18 cellular contexts compared by ENCODE assay signal in the genomic region with DNA sequence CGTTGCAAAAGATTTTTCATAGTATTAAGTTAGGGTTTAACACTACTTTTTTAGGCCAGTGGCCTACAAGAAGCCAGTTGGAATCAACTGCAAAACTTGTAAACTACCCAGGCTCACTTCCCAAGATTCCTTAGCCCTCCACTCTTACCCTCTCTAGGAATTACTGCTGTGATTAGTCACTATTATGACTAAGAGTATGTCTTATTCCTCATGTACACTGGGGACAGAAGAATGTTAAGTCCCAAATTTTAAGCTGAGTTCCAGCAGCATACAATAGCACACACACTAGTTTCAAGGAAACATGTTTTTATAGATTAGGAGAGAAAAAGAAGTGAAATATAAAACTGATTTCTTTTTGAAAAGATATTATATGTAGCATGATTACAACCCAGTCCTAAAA. TPM values are rescaled to one million over a fixed set of nuclear protein-coding genes. Genes with fewer than 3 reads are reported as not detected.
A peak's percentile ranks its signal among the peaks of the same experiment; 100 is the strongest.
DNase-seq lines count a peak whose midpoint lies in the region; ATAC-seq, FAIRE-seq and TF ChIP-seq lines count a peak whose summit lies in the region.
"Had no signal": no experiment of that assay in that cellular context is flagged by ENCODE, and none has a peak within 500 bp of the region (broad histone marks: within the 10 kb centered on the region; RNA-seq: fewer than 3 reads in every experiment).

No MANE protein-coding gene starts in this region.

- no peaks in the 10 kb centered on the region; a peak in 2 of 5 replicates for H3K4me1 ChIP-seq in K562 (replicated peaks in 1 of 2; ENCODE audit: control insufficient read depth in 2 of 2, insufficient read depth in 2 of 2, low read length in 2 of 2)
- H3K4me1 ChIP-seq in effector memory CD4-positive, alpha-beta T cell (ENCODE audit: control insufficient read depth, insufficient read depth, low read length, poor library complexity, severe bottlenecking): no peaks in the 10 kb centered on the region

- WGBS in K562 (ENCODE audit: insufficient coverage, low coverage, missing lambda C conversion rate): 6% methylated on average over 1 of the region's 1 CpG

- no peaks in the 10 kb centered on the region for H3K9me1 ChIP-seq in K562 (ENCODE audit: control insufficient read depth, insufficient read depth, low read length)

- H3K36me3 ChIP-seq in K562 (ENCODE audit: control insufficient read depth, insufficient read depth, low read length): no peaks in the 10 kb centered on the region
- no peaks in the 10 kb centered on the region for H3K36me3 ChIP-seq in effector memory CD4-positive, alpha-beta T cell (ENCODE audit: control insufficient read depth, insufficient read depth, low read length)

- H3K27me3 ChIP-seq in K562 (ENCODE audit: control insufficient read depth in 2 of 2, insufficient read depth in 2 of 2, low read length in 2 of 2): no peaks in the 10 kb centered on the region
- no peaks in the 10 kb centered on the region for H3K27me3 ChIP-seq in effector memory CD4-positive, alpha-beta T cell (replicated peaks; ENCODE audit: control insufficient read depth, insufficient read depth, low read length, poor library complexity, severe bottlenecking)

- peak; percentile 43 for DNase-seq in AG08396 (ENCODE audit: low spot score)
- DNase-seq in LHCN-M2 (ENCODE audit: low read depth): peak; percentile 38
- no peak for DNase-seq in K562 (ENCODE audit: extremely low read depth in 1 of 4, low spot score in 3 of 4)
- DNase-seq in kidney tubule cell (ENCODE audit: low spot score): peak; percentile 46
- DNase-seq in NK-92 (lab: John Stamatoyannopoulos, UW; ENCODE audit: unreplicated experiment): no peak
- DNase-seq in effector memory CD4-positive, alpha-beta T cell: no peak
- no peak for DNase-seq in NCI-H2171 (lab: John Stamatoyannopoulos, UW)
- DNase-seq: 8988T, Caco-2, H7, NCI-H146, NCI-H2081 treated with DMSO at 0.1 percent for 48 hours, NCI-H226, NCI-H69, SHP77 had no signal

- no TSS peak for BruUV-seq in K562 (replicated peaks; lab: Mats Ljungman, UMichigan)

- POLR2A ChIA-PET in K562 (lab: Yijun Ruan, JAX): no interaction called here

- peak; percentile 19 for FAIRE-seq in K562 (lab: Jason Lieb, UNC)
- FAIRE-seq: GM12891 had no signal

- no peak for TF ChIP-seq EP300 in K562 (IDR thresholded peaks at IDR 0.05; ENCODE audit: low read length)

- CTCF ChIA-PET in K562 (lab: Yijun Ruan, JAX; ENCODE audit: low intra/inter-chr PET ratio): no interaction called here

- intact Hi-C loops in K562 (cut with micrococcal nuclease): no loop called here

- no peak overlapping the region for H3K4me2 ChIP-seq in K562 (ENCODE audit: insufficient read depth, low read length)

- H3K9me3 ChIP-seq in K562 (replicated peaks; ENCODE audit: control insufficient read depth, insufficient read depth, low read depth, low read length): no peaks in the 10 kb centered on the region
- no peaks in the 10 kb centered on the region for H3K9me3 ChIP-seq in effector memory CD4-positive, alpha-beta T cell (ENCODE audit: control insufficient read depth, low read length)
- H3K9me3 ChIP-seq: Caco-2 had no signal

- H3K9ac ChIP-seq in K562 (ENCODE audit: insufficient read depth in 1 of 2, low read depth in 2 of 2, low read length in 2 of 2): no peak overlapping the region

- H3K27ac ChIP-seq in K562 (ENCODE audit: extremely low read depth, low read depth, low read length): no peak overlapping the region
- no peak overlapping the region for H3K27ac ChIP-seq in effector memory CD4-positive, alpha-beta T cell (ENCODE audit: insufficient read depth, low read length, poor library complexity, severe bottlenecking)

- no peak for TF ChIP-seq POLR2A in K562 (conservative IDR thresholded peaks at IDR 0.05)

- TF ChIP-seq CTCF in K562 (IDR thresholded peaks at IDR 0.05 in 2 of 3, conservative IDR thresholded peaks at IDR 0.05 in 1 of 3; ENCODE audit: insufficient read depth in 2 of 3, low read depth in 1 of 3, low read length in 3 of 3): no peak

- H2AFZ ChIP-seq in K562 (ENCODE audit: low read depth, low read length): no peak overlapping the region

- H4K20me1 ChIP-seq in K562 (replicated peaks; ENCODE audit: control insufficient read depth, insufficient read depth, low read length): no peaks in the 10 kb centered on the region

- in situ Hi-C loops in K562 (cut with MboI): no loop called here

- no peak overlapping the region for H3K4me3 ChIP-seq in K562
- H3K4me3 ChIP-seq in effector memory CD4-positive, alpha-beta T cell (ENCODE audit: insufficient read depth, low read depth, low read length, poor library complexity, severe bottlenecking): no peak overlapping the region

- ATAC-seq in K562 (peak; percentile 49; the same call in 2 of the 3 replicates), GM18517 (IDR thresholded peaks at IDR 0.05; ENCODE audit: unreplicated experiment) (no peak)

- no peaks in the 10 kb centered on the region for H3K79me2 ChIP-seq in K562 (ENCODE audit: control insufficient read depth, insufficient read depth, low read length)

- TF ChIP-seq RAD21 in K562 (CRISPR knock-in tag; conservative IDR thresholded peaks at IDR 0.05 in 1 of 2, IDR thresholded peaks at IDR 0.05 in 1 of 2): no peak

TF ChIP-seq in K562, 482 proteins besides CTCF, POLR2A, EP300 and RAD21 (continues in another document):
- TF ChIP-seq POLR2AphosphoS2 (IDR thresholded peaks at IDR 0.05; ENCODE audit: low read length) (no peak), FOXP1 (CRISPR knock-in tag; IDR thresholded peaks at IDR 0.05) (no peak)

RNA-seq across cellular contexts. Expression of gene FBXL13, which starts 42.8 kb away (rescaled TPM):
- 0.63 and 2.4 TPM in 2 replicates for total RNA-seq in LHCN-M2 (2014; rRNA removed)
- polyA plus RNA-seq in LHCN-M2 (2012): 0.68 TPM
- total RNA-seq in K562 (2011; cell fraction: chromatin; rRNA removed; ENCODE audit: low replicate concordance): 173 and 352 TPM in 2 replicates
- 92.4 and 117 TPM in 2 replicates for total RNA-seq in K562 (2011; cell fraction: nucleolus; rRNA removed)
- 138 and 171 TPM in 2 replicates for total RNA-seq in K562 (2011; cell fraction: nucleoplasm; rRNA removed)
- 16.3 and 17.5 TPM in 2 replicates for total RNA-seq in K562 (2014; rRNA removed)
- total RNA-seq in K562 (2014; rRNA removed; fragmentation: Illumina TruSeq; extraction: Trizol): 30.5 and 38.3 TPM in 2 replicates
- total RNA-seq in K562 (2015; rRNA removed; fragmentation: Illumina TruSeq; extraction: Trizol): 21.2 and 23.7 TPM in 2 replicates
- 27.0 and 27.4 TPM in 2 replicates for total RNA-seq in K562 (2021)
- polyA plus RNA-seq in K562 (2011; rRNA removed): 45.6 and 55.0 TPM in 2 replicates
- polyA plus RNA-seq in K562 (2011; cell fraction: cytosol; rRNA removed): 19.5 and 28.3 TPM in 2 replicates
- polyA plus RNA-seq in K562 (2011; cell fraction: nucleus; rRNA removed): 45.8 and 53.1 TPM in 2 replicates
- 33.4 and 68.8 TPM in 2 replicates for polyA plus RNA-seq in K562 (2012)
- 22.4 and 24.1 TPM in 2 replicates for polyA plus RNA-seq in K562 (2014; fragmentation: Illumina TruSeq; extraction: Trizol)
- 10 to 100 TPM; 25.4 to 26.6 TPM for polyA plus RNA-seq in K562 (2014; fragmentation: Nextera tagmentation; extraction: Ambion mirVana)
- 19.7 and 20.4 TPM in 2 replicates for polyA plus RNA-seq in K562 (2014; rRNA removed)
- 104 and 108 TPM in 2 replicates for polyA minus RNA-seq in K562 (2011; rRNA and poly(A)+ RNA removed)
- 23.8 and 28.0 TPM in 2 replicates for polyA minus RNA-seq in K562 (2011; cell fraction: cytosol; rRNA and poly(A)+ RNA removed)
- polyA minus RNA-seq in K562 (2011; cell fraction: nucleus; rRNA and poly(A)+ RNA removed): 101 and 137 TPM in 2 replicates
- polyA plus RNA-seq: CD14-positive monocyte had no signal

RNA-seq across cellular contexts. Expression of gene ARMC10, which starts 43.2 kb away (rescaled TPM):
- total RNA-seq in LHCN-M2 (2014; rRNA removed) (52.6 and 52.8 TPM in 2 replicates), K562 (2014; rRNA removed) (75.5 and 81.1 TPM in 2 replicates), K562 (2014; rRNA removed; fragmentation: Illumina TruSeq; extraction: Trizol) (89.9 and 95.4 TPM in 2 replicates), K562 (2015; rRNA removed; fragmentation: Illumina TruSeq; extraction: Trizol) (69.6 and 72.6 TPM in 2 replicates), K562 (2021) (72.6 and 76.1 TPM in 2 replicates)
- 26.9 TPM for polyA plus RNA-seq in LHCN-M2 (2012)
- total RNA-seq in K562 (2011; cell fraction: chromatin; rRNA removed; ENCODE audit: low replicate concordance): 28.8 and 48.0 TPM in 2 replicates
- total RNA-seq in K562 (2011; cell fraction: nucleolus; rRNA removed): 30.0 and 34.1 TPM in 2 replicates
- 49.3 and 76.5 TPM in 2 replicates for total RNA-seq in K562 (2011; cell fraction: nucleoplasm; rRNA removed)
- polyA plus RNA-seq in K562 (2011; rRNA removed) (71.0 and 113 TPM in 2 replicates), K562 (2014; fragmentation: Illumina TruSeq; extraction: Trizol) (57.3 and 65.0 TPM in 2 replicates), K562 (2014; fragmentation: Nextera tagmentation; extraction: Ambion mirVana) (10 to 100 TPM; 17.0 to 22.7 TPM), K562 (2014; rRNA removed) (54.3 and 61.1 TPM in 2 replicates)
- 33.0 and 39.6 TPM in 2 replicates for polyA plus RNA-seq in K562 (2011; cell fraction: cytosol; rRNA removed)
- 17.0 and 25.6 TPM in 2 replicates for polyA plus RNA-seq in K562 (2011; cell fraction: nucleus; rRNA removed)
- polyA plus RNA-seq in K562 (2012): 56.1 and 61.4 TPM in 2 replicates
- 85.3 and 101 TPM in 2 replicates for polyA minus RNA-seq in K562 (2011; rRNA and poly(A)+ RNA removed)
- 29.8 and 46.7 TPM in 2 replicates for polyA minus RNA-seq in K562 (2011; cell fraction: cytosol; rRNA and poly(A)+ RNA removed)
- polyA minus RNA-seq in K562 (2011; cell fraction: nucleus; rRNA and poly(A)+ RNA removed): 14.5 and 15.4 TPM in 2 replicates

Comparison
In these comparisons a context has a peak if more than half of its experiments do, and no peak if none do; other contexts are left out.
1. DNase-seq: peak in AG08396 (single experiment), LHCN-M2 (single experiment) and kidney tubule cell (single experiment); none in K562 (0 of 4), NK-92 (single experiment), effector memory CD4-positive, alpha-beta T cell (0 of 3) and NCI-H2171 (single experiment).